1 cellular context compared by ENCODE assay signal in the genomic region with DNA sequence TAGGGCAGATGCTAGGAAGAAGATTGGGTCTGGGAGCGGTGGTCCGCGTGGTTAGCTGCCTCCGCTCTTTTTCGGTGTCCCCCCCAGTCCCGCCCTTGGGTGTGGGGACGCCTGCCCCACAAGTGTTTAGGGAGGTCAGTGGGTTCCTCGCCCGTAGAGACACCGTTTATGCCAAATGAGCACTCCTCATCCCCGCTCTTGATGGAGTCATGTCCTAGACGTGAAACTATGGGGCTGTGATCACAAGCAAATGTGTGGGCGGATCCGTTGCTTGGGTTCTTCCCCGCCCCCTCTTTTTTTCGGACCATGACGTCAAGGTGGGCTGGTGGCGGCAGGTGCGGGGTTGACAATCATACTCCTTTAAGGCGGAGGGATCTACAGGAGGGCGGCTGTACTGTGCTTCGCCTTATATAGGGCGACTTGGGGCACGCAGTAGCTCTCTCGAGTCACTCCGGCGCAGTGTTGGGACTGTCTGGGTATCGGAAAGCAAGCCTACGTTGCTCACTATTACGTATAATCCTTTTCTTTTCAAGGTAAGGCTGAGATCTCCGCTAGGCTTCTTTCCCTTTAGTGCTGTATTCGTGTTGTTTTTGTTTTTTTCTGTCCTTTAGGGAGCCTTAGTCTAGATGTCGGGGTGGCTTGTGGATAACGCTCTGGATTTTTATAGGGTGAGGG.
A peak's percentile ranks its signal among the peaks of the same experiment; 100 is the strongest.
TF ChIP-seq lines count a peak whose summit lies in the region.

A gene (plus strand): TSS at position 439 of the 675 bp plus-strand sequence. CDS start 1,529 bp downstream, outside the sequence.

TF ChIP-seq in HepG2, 621 proteins besides CTCF, POLR2A, EP300 and RAD21 (continued from another document and continues in another):
- TF ChIP-seq, protein P1, sequence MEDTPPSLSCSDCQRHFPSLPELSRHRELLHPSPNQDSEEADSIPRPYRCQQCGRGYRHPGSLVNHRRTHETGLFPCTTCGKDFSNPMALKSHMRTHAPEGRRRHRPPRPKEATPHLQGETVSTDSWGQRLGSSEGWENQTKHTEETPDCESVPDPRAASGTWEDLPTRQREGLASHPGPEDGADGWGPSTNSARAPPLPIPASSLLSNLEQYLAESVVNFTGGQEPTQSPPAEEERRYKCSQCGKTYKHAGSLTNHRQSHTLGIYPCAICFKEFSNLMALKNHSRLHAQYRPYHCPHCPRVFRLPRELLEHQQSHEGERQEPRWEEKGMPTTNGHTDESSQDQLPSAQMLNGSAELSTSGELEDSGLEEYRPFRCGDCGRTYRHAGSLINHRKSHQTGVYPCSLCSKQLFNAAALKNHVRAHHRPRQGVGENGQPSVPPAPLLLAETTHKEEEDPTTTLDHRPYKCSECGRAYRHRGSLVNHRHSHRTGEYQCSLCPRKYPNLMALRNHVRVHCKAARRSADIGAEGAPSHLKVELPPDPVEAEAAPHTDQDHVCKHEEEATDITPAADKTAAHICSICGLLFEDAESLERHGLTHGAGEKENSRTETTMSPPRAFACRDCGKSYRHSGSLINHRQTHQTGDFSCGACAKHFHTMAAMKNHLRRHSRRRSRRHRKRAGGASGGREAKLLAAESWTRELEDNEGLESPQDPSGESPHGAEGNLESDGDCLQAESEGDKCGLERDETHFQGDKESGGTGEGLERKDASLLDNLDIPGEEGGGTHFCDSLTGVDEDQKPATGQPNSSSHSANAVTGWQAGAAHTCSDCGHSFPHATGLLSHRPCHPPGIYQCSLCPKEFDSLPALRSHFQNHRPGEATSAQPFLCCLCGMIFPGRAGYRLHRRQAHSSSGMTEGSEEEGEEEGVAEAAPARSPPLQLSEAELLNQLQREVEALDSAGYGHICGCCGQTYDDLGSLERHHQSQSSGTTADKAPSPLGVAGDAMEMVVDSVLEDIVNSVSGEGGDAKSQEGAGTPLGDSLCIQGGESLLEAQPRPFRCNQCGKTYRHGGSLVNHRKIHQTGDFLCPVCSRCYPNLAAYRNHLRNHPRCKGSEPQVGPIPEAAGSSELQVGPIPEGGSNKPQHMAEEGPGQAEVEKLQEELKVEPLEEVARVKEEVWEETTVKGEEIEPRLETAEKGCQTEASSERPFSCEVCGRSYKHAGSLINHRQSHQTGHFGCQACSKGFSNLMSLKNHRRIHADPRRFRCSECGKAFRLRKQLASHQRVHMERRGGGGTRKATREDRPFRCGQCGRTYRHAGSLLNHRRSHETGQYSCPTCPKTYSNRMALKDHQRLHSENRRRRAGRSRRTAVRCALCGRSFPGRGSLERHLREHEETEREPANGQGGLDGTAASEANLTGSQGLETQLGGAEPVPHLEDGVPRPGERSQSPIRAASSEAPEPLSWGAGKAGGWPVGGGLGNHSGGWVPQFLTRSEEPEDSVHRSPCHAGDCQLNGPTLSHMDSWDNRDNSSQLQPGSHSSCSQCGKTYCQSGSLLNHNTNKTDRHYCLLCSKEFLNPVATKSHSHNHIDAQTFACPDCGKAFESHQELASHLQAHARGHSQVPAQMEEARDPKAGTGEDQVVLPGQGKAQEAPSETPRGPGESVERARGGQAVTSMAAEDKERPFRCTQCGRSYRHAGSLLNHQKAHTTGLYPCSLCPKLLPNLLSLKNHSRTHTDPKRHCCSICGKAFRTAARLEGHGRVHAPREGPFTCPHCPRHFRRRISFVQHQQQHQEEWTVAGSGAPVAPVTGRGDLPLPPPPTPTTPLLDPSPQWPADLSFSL (CRISPR knock-in tag; IDR thresholded peaks at IDR 0.05): 0 out of 2 replicates have a peak, but pooled peaks have one; percentile 8
- TF ChIP-seq, protein P2, sequence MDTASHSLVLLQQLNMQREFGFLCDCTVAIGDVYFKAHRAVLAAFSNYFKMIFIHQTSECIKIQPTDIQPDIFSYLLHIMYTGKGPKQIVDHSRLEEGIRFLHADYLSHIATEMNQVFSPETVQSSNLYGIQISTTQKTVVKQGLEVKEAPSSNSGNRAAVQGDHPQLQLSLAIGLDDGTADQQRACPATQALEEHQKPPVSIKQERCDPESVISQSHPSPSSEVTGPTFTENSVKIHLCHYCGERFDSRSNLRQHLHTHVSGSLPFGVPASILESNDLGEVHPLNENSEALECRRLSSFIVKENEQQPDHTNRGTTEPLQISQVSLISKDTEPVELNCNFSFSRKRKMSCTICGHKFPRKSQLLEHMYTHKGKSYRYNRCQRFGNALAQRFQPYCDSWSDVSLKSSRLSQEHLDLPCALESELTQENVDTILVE (CRISPR knock-in tag; IDR thresholded peaks at IDR 0.05): no peak; the same call in 1 of the 2 replicates
- no peak for TF ChIP-seq TEAD3 (CRISPR knock-in tag; optimal IDR thresholded peaks at IDR 0.05; ENCODE audit: borderline replicate concordance)
- TF ChIP-seq, protein P3, sequence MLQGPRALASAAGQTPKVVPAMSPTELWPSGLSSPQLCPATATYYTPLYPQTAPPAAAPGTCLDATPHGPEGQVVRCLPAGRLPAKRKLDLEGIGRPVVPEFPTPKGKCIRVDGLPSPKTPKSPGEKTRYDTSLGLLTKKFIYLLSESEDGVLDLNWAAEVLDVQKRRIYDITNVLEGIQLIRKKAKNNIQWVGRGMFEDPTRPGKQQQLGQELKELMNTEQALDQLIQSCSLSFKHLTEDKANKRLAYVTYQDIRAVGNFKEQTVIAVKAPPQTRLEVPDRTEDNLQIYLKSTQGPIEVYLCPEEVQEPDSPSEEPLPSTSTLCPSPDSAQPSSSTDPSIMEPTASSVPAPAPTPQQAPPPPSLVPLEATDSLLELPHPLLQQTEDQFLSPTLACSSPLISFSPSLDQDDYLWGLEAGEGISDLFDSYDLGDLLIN (CRISPR knock-in tag; IDR thresholded peaks at IDR 0.05; ENCODE audit: borderline replicate concordance): peak; percentile 95; the same call in 1 of the 2 replicates
- 0 out of 2 replicates have a peak, but pooled peaks have one; percentile 47 for TF ChIP-seq ZNF614 (CRISPR knock-in tag; IDR thresholded peaks at IDR 0.05; ENCODE audit: borderline replicate concordance)
- TF ChIP-seq, protein P4, sequence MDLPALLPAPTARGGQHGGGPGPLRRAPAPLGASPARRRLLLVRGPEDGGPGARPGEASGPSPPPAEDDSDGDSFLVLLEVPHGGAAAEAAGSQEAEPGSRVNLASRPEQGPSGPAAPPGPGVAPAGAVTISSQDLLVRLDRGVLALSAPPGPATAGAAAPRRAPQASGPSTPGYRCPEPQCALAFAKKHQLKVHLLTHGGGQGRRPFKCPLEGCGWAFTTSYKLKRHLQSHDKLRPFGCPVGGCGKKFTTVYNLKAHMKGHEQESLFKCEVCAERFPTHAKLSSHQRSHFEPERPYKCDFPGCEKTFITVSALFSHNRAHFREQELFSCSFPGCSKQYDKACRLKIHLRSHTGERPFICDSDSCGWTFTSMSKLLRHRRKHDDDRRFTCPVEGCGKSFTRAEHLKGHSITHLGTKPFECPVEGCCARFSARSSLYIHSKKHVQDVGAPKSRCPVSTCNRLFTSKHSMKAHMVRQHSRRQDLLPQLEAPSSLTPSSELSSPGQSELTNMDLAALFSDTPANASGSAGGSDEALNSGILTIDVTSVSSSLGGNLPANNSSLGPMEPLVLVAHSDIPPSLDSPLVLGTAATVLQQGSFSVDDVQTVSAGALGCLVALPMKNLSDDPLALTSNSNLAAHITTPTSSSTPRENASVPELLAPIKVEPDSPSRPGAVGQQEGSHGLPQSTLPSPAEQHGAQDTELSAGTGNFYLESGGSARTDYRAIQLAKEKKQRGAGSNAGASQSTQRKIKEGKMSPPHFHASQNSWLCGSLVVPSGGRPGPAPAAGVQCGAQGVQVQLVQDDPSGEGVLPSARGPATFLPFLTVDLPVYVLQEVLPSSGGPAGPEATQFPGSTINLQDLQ (CRISPR knock-in tag; IDR thresholded peaks at IDR 0.05): peak; percentile 8; the same call in 1 of the 2 replicates
- no peak for TF ChIP-seq ZNF33A (CRISPR knock-in tag; IDR thresholded peaks at IDR 0.05; ENCODE audit: borderline replicate concordance)
- peak; percentile 77 for TF ChIP-seq FOXJ3 (CRISPR knock-in tag; IDR thresholded peaks at IDR 0.05; ENCODE audit: borderline replicate concordance)
- TF ChIP-seq, protein P5, sequence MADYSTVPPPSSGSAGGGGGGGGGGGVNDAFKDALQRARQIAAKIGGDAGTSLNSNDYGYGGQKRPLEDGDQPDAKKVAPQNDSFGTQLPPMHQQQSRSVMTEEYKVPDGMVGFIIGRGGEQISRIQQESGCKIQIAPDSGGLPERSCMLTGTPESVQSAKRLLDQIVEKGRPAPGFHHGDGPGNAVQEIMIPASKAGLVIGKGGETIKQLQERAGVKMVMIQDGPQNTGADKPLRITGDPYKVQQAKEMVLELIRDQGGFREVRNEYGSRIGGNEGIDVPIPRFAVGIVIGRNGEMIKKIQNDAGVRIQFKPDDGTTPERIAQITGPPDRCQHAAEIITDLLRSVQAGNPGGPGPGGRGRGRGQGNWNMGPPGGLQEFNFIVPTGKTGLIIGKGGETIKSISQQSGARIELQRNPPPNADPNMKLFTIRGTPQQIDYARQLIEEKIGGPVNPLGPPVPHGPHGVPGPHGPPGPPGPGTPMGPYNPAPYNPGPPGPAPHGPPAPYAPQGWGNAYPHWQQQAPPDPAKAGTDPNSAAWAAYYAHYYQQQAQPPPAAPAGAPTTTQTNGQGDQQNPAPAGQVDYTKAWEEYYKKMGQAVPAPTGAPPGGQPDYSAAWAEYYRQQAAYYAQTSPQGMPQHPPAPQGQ (CRISPR knock-in tag; IDR thresholded peaks at IDR 0.05; ENCODE audit: borderline replicate concordance): no peak
- TF ChIP-seq, protein P6, sequence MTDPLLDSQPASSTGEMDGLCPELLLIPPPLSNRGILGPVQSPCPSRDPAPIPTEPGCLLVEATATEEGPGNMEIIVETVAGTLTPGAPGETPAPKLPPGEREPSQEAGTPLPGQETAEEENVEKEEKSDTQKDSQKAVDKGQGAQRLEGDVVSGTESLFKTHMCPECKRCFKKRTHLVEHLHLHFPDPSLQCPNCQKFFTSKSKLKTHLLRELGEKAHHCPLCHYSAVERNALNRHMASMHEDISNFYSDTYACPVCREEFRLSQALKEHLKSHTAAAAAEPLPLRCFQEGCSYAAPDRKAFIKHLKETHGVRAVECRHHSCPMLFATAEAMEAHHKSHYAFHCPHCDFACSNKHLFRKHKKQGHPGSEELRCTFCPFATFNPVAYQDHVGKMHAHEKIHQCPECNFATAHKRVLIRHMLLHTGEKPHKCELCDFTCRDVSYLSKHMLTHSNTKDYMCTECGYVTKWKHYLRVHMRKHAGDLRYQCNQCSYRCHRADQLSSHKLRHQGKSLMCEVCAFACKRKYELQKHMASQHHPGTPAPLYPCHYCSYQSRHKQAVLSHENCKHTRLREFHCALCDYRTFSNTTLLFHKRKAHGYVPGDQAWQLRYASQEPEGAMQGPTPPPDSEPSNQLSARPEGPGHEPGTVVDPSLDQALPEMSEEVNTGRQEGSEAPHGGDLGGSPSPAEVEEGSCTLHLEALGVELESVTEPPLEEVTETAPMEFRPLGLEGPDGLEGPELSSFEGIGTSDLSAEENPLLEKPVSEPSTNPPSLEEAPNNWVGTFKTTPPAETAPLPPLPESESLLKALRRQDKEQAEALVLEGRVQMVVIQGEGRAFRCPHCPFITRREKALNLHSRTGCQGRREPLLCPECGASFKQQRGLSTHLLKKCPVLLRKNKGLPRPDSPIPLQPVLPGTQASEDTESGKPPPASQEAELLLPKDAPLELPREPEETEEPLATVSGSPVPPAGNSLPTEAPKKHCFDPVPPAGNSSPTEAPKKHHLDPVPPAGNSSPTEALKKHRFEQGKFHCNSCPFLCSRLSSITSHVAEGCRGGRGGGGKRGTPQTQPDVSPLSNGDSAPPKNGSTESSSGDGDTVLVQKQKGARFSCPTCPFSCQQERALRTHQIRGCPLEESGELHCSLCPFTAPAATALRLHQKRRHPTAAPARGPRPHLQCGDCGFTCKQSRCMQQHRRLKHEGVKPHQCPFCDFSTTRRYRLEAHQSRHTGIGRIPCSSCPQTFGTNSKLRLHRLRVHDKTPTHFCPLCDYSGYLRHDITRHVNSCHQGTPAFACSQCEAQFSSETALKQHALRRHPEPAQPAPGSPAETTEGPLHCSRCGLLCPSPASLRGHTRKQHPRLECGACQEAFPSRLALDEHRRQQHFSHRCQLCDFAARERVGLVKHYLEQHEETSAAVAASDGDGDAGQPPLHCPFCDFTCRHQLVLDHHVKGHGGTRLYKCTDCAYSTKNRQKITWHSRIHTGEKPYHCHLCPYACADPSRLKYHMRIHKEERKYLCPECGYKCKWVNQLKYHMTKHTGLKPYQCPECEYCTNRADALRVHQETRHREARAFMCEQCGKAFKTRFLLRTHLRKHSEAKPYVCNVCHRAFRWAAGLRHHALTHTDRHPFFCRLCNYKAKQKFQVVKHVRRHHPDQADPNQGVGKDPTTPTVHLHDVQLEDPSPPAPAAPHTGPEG (CRISPR knock-in tag; IDR thresholded peaks at IDR 0.05): peak; percentile 76
- peak; percentile 77 for TF ChIP-seq ERF (CRISPR knock-in tag; IDR thresholded peaks at IDR 0.05)
- 0 out of 2 replicates have a peak, but pooled peaks have one; percentile 28 for TF ChIP-seq ZNF530 (CRISPR knock-in tag; IDR thresholded peaks at IDR 0.05; ENCODE audit: low read depth)
- TF ChIP-seq, protein P7, sequence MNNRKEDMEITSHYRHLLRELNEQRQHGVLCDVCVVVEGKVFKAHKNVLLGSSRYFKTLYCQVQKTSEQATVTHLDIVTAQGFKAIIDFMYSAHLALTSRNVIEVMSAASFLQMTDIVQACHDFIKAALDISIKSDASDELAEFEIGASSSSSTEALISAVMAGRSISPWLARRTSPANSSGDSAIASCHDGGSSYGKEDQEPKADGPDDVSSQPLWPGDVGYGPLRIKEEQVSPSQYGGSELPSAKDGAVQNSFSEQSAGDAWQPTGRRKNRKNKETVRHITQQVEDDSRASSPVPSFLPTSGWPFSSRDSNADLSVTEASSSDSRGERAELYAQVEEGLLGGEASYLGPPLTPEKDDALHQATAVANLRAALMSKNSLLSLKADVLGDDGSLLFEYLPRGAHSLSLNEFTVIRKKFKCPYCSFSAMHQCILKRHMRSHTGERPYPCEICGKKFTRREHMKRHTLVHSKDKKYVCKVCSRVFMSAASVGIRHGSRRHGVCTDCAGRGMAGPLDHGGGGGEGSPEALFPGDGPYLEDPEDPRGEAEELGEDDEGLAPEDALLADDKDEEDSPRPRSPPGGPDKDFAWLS (CRISPR knock-in tag; IDR thresholded peaks at IDR 0.05; ENCODE audit: borderline replicate concordance): 0 out of 2 replicates have a peak, but pooled peaks have one; percentile 77
- TF ChIP-seq ZNF432 (CRISPR knock-in tag; IDR thresholded peaks at IDR 0.05; ENCODE audit: borderline replicate concordance): no peak
- peak; percentile 85; the same call in 1 of the 2 replicates for TF ChIP-seq ZNF430 (CRISPR knock-in tag; IDR thresholded peaks at IDR 0.05)
- TF ChIP-seq ZNF34 (CRISPR knock-in tag; IDR thresholded peaks at IDR 0.05; ENCODE audit: borderline replicate concordance): peak; percentile 56; the same call in 1 of the 2 replicates
- 0 out of 2 replicates have a peak, but pooled peaks have one; percentile 5 for TF ChIP-seq PITX1 (CRISPR knock-in tag; IDR thresholded peaks at IDR 0.05)
- TF ChIP-seq DPF2 (CRISPR knock-in tag; IDR thresholded peaks at IDR 0.05; ENCODE audit: borderline replicate concordance, low read depth): peak; percentile 35; the same call in 1 of the 2 replicates
- TF ChIP-seq ATF7 (IDR thresholded peaks at IDR 0.05): peak; percentile 87
- TF ChIP-seq ATF7 (CRISPR knock-in tag; IDR thresholded peaks at IDR 0.05): peak; percentile 98
- peak; percentile 60; the same call in 1 of the 2 replicates for TF ChIP-seq ZNF329 (CRISPR knock-in tag; IDR thresholded peaks at IDR 0.05; ENCODE audit: low read depth)
- peak; percentile 86 for TF ChIP-seq ZFAT (CRISPR knock-in tag; conservative IDR thresholded peaks at IDR 0.05)
- peak; percentile 92 for TF ChIP-seq TEAD2 (CRISPR knock-in tag; IDR thresholded peaks at IDR 0.05)
- TF ChIP-seq, protein P8, sequence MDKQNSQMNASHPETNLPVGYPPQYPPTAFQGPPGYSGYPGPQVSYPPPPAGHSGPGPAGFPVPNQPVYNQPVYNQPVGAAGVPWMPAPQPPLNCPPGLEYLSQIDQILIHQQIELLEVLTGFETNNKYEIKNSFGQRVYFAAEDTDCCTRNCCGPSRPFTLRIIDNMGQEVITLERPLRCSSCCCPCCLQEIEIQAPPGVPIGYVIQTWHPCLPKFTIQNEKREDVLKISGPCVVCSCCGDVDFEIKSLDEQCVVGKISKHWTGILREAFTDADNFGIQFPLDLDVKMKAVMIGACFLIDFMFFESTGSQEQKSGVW (CRISPR knock-in tag; IDR thresholded peaks at IDR 0.05; ENCODE audit: borderline replicate concordance): peak; percentile 28; the same call in 1 of the 2 replicates
- TF ChIP-seq KLF11 (CRISPR knock-in tag; IDR thresholded peaks at IDR 0.05): 0 out of 2 replicates have a peak, but pooled peaks have one; percentile 67
- TF ChIP-seq IKZF4 (CRISPR knock-in tag; IDR thresholded peaks at IDR 0.05; ENCODE audit: borderline replicate concordance, low read depth, not compliant biosample characterization): peak; percentile 89
